ENCODE assay signal across 8 cellular contexts in the genomic region with DNA sequence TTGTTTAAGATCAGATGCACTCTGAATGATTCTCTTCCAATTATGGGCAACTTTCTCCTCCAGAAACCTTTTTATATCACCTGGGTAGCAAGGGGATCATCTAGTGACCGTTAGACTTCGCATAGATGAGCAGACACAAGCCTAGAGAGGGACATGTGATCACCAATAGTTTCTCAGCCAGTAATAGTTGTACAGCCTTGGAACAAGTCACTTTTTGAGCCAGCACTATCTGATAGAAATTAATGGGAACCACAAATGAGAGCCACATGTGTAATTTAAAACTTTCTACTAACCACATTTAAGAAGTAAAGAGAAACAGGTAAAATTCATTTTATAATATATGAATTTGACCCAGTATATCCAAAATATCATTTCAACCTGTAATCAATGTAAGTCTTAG. TPM values are rescaled to one million over a fixed set of nuclear protein-coding genes. Genes with fewer than 3 reads are reported as not detected.
DNase-seq lines count a peak whose midpoint lies in the region; ATAC-seq and TF ChIP-seq lines count a peak whose summit lies in the region.

No MANE protein-coding gene starts in this region.

- H3K27me3 ChIP-seq in CD4-positive, alpha-beta memory T cell (ENCODE audit: insufficient read depth, low read length) = peaks cover 5% of the 10 kb centered on the region
- no peaks in the 10 kb centered on the region for H3K27me3 ChIP-seq in neuron (ENCODE audit: insufficient read depth, low read length)

- H3K36me3 ChIP-seq in CD4-positive, alpha-beta memory T cell (ENCODE audit: insufficient read depth, low read length) = no peaks in the 10 kb centered on the region
- peaks cover 2% of the 10 kb centered on the region for H3K36me3 ChIP-seq in neuron (ENCODE audit: insufficient read depth, low read length)

- H3K9me3 ChIP-seq in CD4-positive, alpha-beta memory T cell (ENCODE audit: control insufficient read depth in 1 of 2, low read length in 2 of 2) = no peaks in the 10 kb centered on the region
- H3K9me3 ChIP-seq in neuron (ENCODE audit: low read length) = no peaks in the 10 kb centered on the region

- peaks cover 16 to 38% (median 26%) of the 10 kb centered on the region in 4 donors for H3K4me1 Mint-ChIP-seq in CD4-positive, alpha-beta memory T cell

- peaks cover 14 to 20% of the 10 kb centered on the region in 2 donors for H3K27me3 Mint-ChIP-seq in CD4-positive, alpha-beta memory T cell

- H3K4me3 Mint-ChIP-seq in CD4-positive, alpha-beta memory T cell = peak overlapping the region; percentile 94 to 99 (median 97)

- POLR2A ChIA-PET in CD4-positive, alpha-beta memory T cell (lab: Charles Lee; ENCODE audit: partially characterized antibody) = no interaction called here

- H3K4me1 ChIP-seq in CD4-positive, alpha-beta memory T cell (ENCODE audit: insufficient read depth, low read length) = peaks cover 25% of the 10 kb centered on the region
- H3K4me1 ChIP-seq in neuron (ENCODE audit: insufficient read depth, low read length) = peaks cover 8% of the 10 kb centered on the region

- H3K27ac ChIP-seq in CD4-positive, alpha-beta memory T cell (ENCODE audit: low read depth, low read length) = peak overlapping the region; percentile 76
- no peak overlapping the region for H3K27ac ChIP-seq in coronary artery

- no peak for TF ChIP-seq CTCF in coronary artery (IDR thresholded peaks at IDR 0.05)

- intact Hi-C loops in CD4-positive, alpha-beta memory T cell (cut with micrococcal nuclease) = loop anchor here (5.0 kb wide), 2 partner anchors 166 to 406 kb away; a partner anchor contains a TSS

- peak overlapping the region; percentile 71 to 90 for H3K4me3 ChIP-seq in CD4-positive, alpha-beta memory T cell (ENCODE audit: low read length in 2 of 2)
- peak overlapping the region; percentile 94 for H3K4me3 ChIP-seq in coronary artery
- H3K4me3 ChIP-seq in neuron (ENCODE audit: low read length) = peak overlapping the region; percentile 68

- peak overlapping the region in 3 of 7 donors; percentile 14 to 82 (median 29) for H3K27ac Mint-ChIP-seq in CD4-positive, alpha-beta memory T cell

- DNase-seq in CD4-positive, alpha-beta memory T cell = no peak
- DNase-seq in M059J (ENCODE audit: low read depth) (peak; percentile 23), coronary artery (ENCODE audit: low spot score) (no peak), NCI-H1417 treated with DMSO at 0.1 percent for 48 hours (lab: John Stamatoyannopoulos, UW) (no peak), GM19240 (ENCODE audit: insufficient read length, low spot score) (no peak), H4 (ENCODE audit: low spot score) (no peak)

- H3K36me3 Mint-ChIP-seq in CD4-positive, alpha-beta memory T cell = peaks cover 0 to 9% of the 10 kb centered on the region in 2 donors

- H2AFZ ChIP-seq in neuron (ENCODE audit: low read depth, low read length) = peak overlapping the region; percentile 75

- CTCF ChIA-PET in CD4-positive, alpha-beta memory T cell (lab: Charles Lee; ENCODE audit: partially characterized antibody) = no interaction called here

- no peak for ATAC-seq in HG02623 (IDR thresholded peaks at IDR 0.05; ENCODE audit: unreplicated experiment)

- H3K9me3 Mint-ChIP-seq in CD4-positive, alpha-beta memory T cell = no peaks in the 10 kb centered on the region

RNA-seq across cellular contexts. Expression of a gene that starts 0.6 kb away (rescaled TPM):
- 10 to 100 TPM; 41.5 to 45.1 TPM for total RNA-seq in CD4-positive, alpha-beta memory T cell
- polyA plus RNA-seq in CD4-positive, alpha-beta memory T cell = 100 to 1,000 TPM in 1 of 2 donors, 10 to 100 TPM in 1; 83.4 to 104 TPM
- total RNA-seq in M059J (2014; rRNA removed; shearing (Covaris generic)) = 30.0 and 54.4 TPM in 2 replicates
- 31.2 and 39.8 TPM in 2 replicates for total RNA-seq in H4 (2014; rRNA removed; shearing (Covaris generic))
